Comparison of ENCODE assay signal across 11 cellular contexts in genomic region chr5:139138790-139139189, GRCh38. TPM values are rescaled to one million over a fixed set of nuclear protein-coding genes. Genes with fewer than 3 reads are reported as not detected.
A peak's percentile ranks its signal among the peaks of the same experiment; 100 is the strongest.
DNase-seq lines count a peak whose midpoint lies in the region; ATAC-seq and TF ChIP-seq lines count a peak whose summit lies in the region.
"Had no signal": no experiment of that assay in that cellular context is flagged by ENCODE, and none has a peak within 500 bp of the region (broad histone marks: within the 10 kb centered on the region; RNA-seq: fewer than 3 reads in every experiment).

No MANE protein-coding gene starts in this region.

- H3K4me3 Mint-ChIP-seq in Caco-2 (ENCODE audit: unreplicated experiment), result no peak overlapping the region
- H3K4me3 Mint-ChIP-seq: naive B cell had no signal

- H3K9me3 ChIP-seq in SK-N-SH (no peaks in the 10 kb centered on the region), left ventricle myocardium inferior (replicated peaks) (no peaks in the 10 kb centered on the region), thoracic aorta (no peaks in the 10 kb centered on the region), Caco-2 (no peaks in the 10 kb centered on the region), Peyer's patch (no peaks in the 10 kb centered on the region)

- POLR2A ChIA-PET in SK-N-SH (lab: Yijun Ruan, JAX), result no interaction called here
- POLR2A ChIA-PET in Caco-2 (lab: Charles Lee), result no interaction called here

- H3K79me2 ChIP-seq in SK-N-SH (ENCODE audit: insufficient read depth), result peaks cover 3% of the 10 kb centered on the region; the same call in 1 of the 2 replicates

- 26% methylated on average over 4 of the region's 4 CpGs for WGBS in SK-N-SH (ENCODE audit: low lambda C conversion rate)

- TF ChIP-seq CTCF in SK-N-SH (IDR thresholded peaks at IDR 0.05), result no peak
- TF ChIP-seq CTCF in left ventricle myocardium inferior (IDR thresholded peaks at IDR 0.05; ENCODE audit: borderline replicate concordance), result no peak
- no peak for TF ChIP-seq CTCF in thoracic aorta (IDR thresholded peaks at IDR 0.05)
- no peak for TF ChIP-seq CTCF in Caco-2 (IDR thresholded peaks at IDR 0.05; ENCODE audit: insufficient read depth in 1 of 2, low read depth in 1 of 2, low read length in 1 of 2, severe bottlenecking in 1 of 2, unreplicated experiment in 1 of 2)
- TF ChIP-seq CTCF in Peyer's patch (IDR thresholded peaks at IDR 0.05), result no peak

- H3K4me2 ChIP-seq in SK-N-SH, result peak overlapping the region; percentile 35; the same call in 1 of the 2 replicates

- H3K9me2 ChIP-seq in SK-N-SH, result no peaks in the 10 kb centered on the region

- DNase-seq in DMS 273 (lab: John Stamatoyannopoulos, UW; ENCODE audit: unreplicated experiment) (peak; percentile 64), DMS 273 treated with DMSO at 0.1 percent for 48 hours (lab: John Stamatoyannopoulos, UW) (no peak), SK-N-SH (no peak), left ventricle myocardium inferior (peak; percentile 33), thoracic aorta (ENCODE audit: low spot score) (no peak), Caco-2 (no peak), Peyer's patch (no peak)
- DNase-seq: naive B cell; stimulated activated naive CD4-positive, alpha-beta T cell had no signal

- TF ChIP-seq EP300 in SK-N-SH (IDR thresholded peaks at IDR 0.05; ENCODE audit: borderline replicate concordance in 1 of 2, low read depth in 1 of 2, low read length in 1 of 2), result no peak

- no peak for TF ChIP-seq POLR2A in Peyer's patch (IDR thresholded peaks at IDR 0.05)

- H3K27ac ChIP-seq in SK-N-SH (ENCODE audit: low read depth in 2 of 2, low read length in 1 of 2), result no peak overlapping the region
- H3K27ac ChIP-seq in left ventricle myocardium inferior (replicated peaks), result peak overlapping the region; percentile 85
- H3K27ac ChIP-seq in thoracic aorta, result peak overlapping the region; percentile 65 to 66
- H3K27ac ChIP-seq in Peyer's patch, result no peak overlapping the region
- H3K27ac ChIP-seq: 22Rv1 had no signal

- CTCF ChIA-PET in SK-N-SH (lab: Yijun Ruan, JAX), result interaction anchor here (0.9 to 1.7 kb wide), 7 partner anchors 11 to 314 kb away, joined by 3 to 4 read pairs (median 3); no protein-coding TSS in a partner anchor
- CTCF ChIA-PET in Caco-2 (lab: Charles Lee), result no interaction called here

- ATAC-seq in thoracic aorta (ENCODE audit: insufficient number of reproducible peaks, low FRiP score, low read depth), result peak; percentile 34
- no peak for ATAC-seq in GM19397 (IDR thresholded peaks at IDR 0.05; ENCODE audit: unreplicated experiment)

- no peaks in the 10 kb centered on the region for H3K27me3 Mint-ChIP-seq in Caco-2 (ENCODE audit: insufficient read depth, unreplicated experiment)
- H3K27me3 Mint-ChIP-seq: naive B cell had no signal

- no peaks in the 10 kb centered on the region for H3K9me3 Mint-ChIP-seq in Caco-2 (ENCODE audit: unreplicated experiment)
- H3K9me3 Mint-ChIP-seq: naive B cell had no signal

- no peak overlapping the region for H3K4me3 ChIP-seq in SK-N-SH (ENCODE audit: low read depth in 2 of 2, low read length in 1 of 2)
- H3K4me3 ChIP-seq in left ventricle myocardium inferior, result no peak overlapping the region
- no peak overlapping the region for H3K4me3 ChIP-seq in thoracic aorta
- H3K4me3 ChIP-seq in Caco-2 (ENCODE audit: low read depth, low read length), result no peak overlapping the region
- no peak overlapping the region for H3K4me3 ChIP-seq in Peyer's patch

- TF ChIP-seq RAD21 in SK-N-SH (IDR thresholded peaks at IDR 0.05; ENCODE audit: low read length), result no peak

- H3K9ac ChIP-seq in SK-N-SH, result no peak overlapping the region

- BruUV-seq in Caco-2 (replicated peaks; lab: Mats Ljungman, UMichigan), result no TSS peak

- no peak overlapping the region for H2AFZ ChIP-seq in SK-N-SH (ENCODE audit: low read depth)

- H3K27me3 ChIP-seq in SK-N-SH (ENCODE audit: insufficient read depth) (no peaks in the 10 kb centered on the region), left ventricle myocardium inferior (ENCODE audit: low read depth) (no peaks in the 10 kb centered on the region), thoracic aorta (replicated peaks; ENCODE audit: insufficient read depth) (no peaks in the 10 kb centered on the region), Caco-2 (replicated peaks; ENCODE audit: control insufficient read depth, insufficient read depth, low read length) (no peaks in the 10 kb centered on the region), Peyer's patch (no peaks in the 10 kb centered on the region)

- H3K36me3 Mint-ChIP-seq in Caco-2 (ENCODE audit: insufficient read depth, unreplicated experiment), result no peaks in the 10 kb centered on the region

- H3K4me1 ChIP-seq in SK-N-SH (ENCODE audit: control insufficient read depth in 1 of 2, insufficient read depth in 2 of 2, low read depth in 1 of 2, low read length in 1 of 2), result peaks cover 7 to 18% of the 10 kb centered on the region in 2 experiments; a peak in 2 of 4 replicates
- peaks cover 70% of the 10 kb centered on the region for H3K4me1 ChIP-seq in left ventricle myocardium inferior
- H3K4me1 ChIP-seq in thoracic aorta (ENCODE audit: control insufficient read depth in 1 of 2, low read depth in 2 of 2), result peaks cover 37 to 77% of the 10 kb centered on the region in 2 donors
- no peaks in the 10 kb centered on the region for H3K4me1 ChIP-seq in Caco-2
- H3K4me1 ChIP-seq in Peyer's patch, result peaks cover 0 to 4% (median 0%) of the 10 kb centered on the region in 4 donors

- no peaks in the 10 kb centered on the region for H4K20me1 ChIP-seq in SK-N-SH (ENCODE audit: insufficient read depth)

- no peaks in the 10 kb centered on the region for H3K4me1 Mint-ChIP-seq in Caco-2 (ENCODE audit: low read depth, unreplicated experiment)

- H3K27ac Mint-ChIP-seq in Caco-2 (ENCODE audit: unreplicated experiment), result no peak overlapping the region

- intact Hi-C loops in left ventricle myocardium inferior (cut with micrococcal nuclease), result no loop called here
- intact Hi-C loops in Caco-2 (cut with micrococcal nuclease; ENCODE audit: unreplicated experiment), result loop anchor here (10.0 kb wide), 1 partner anchor 264 kb away; the partner anchor contains the start of gene LRRTM2

- H3K36me3 ChIP-seq in SK-N-SH (replicated peaks in 1 of 2; ENCODE audit: control insufficient read depth in 1 of 2, insufficient read depth in 2 of 2, low read length in 1 of 2) (no peaks in the 10 kb centered on the region), left ventricle myocardium inferior (no peaks in the 10 kb centered on the region), thoracic aorta (no peaks in the 10 kb centered on the region), Caco-2 (ENCODE audit: control insufficient read depth, insufficient read depth, low read length) (no peaks in the 10 kb centered on the region), Peyer's patch (no peaks in the 10 kb centered on the region)

- H3F3A ChIP-seq in SK-N-SH (replicated peaks; ENCODE audit: insufficient read depth), result no peaks in the 10 kb centered on the region

TF ChIP-seq in SK-N-SH, 30 proteins besides CTCF, POLR2A, EP300 and RAD21 (continues in another document):
- TF ChIP-seq CHD2 (IDR thresholded peaks at IDR 0.05; ENCODE audit: low read length, partially characterized antibody) (no peak), JUND (IDR thresholded peaks at IDR 0.05) (peak; percentile 55), FOSL2 (IDR thresholded peaks at IDR 0.05; ENCODE audit: borderline replicate concordance, low read depth) (peak; percentile 43; the same call in 1 of the 2 replicates), NFIC (IDR thresholded peaks at IDR 0.05; ENCODE audit: borderline replicate concordance) (no peak; the same call in 1 of the 2 replicates), ELF1 (IDR thresholded peaks at IDR 0.05) (no peak), EZH2phosphoT487 (IDR thresholded peaks at IDR 0.05; ENCODE audit: borderline replicate concordance, low read depth) (no peak), SIN3A (IDR thresholded peaks at IDR 0.05; ENCODE audit: borderline replicate concordance, low read depth, low read length) (peak; percentile 61; the same call in 1 of the 2 replicates), MEF2A (IDR thresholded peaks at IDR 0.05; ENCODE audit: borderline replicate concordance, low read depth) (no peak), RCOR1 (IDR thresholded peaks at IDR 0.05; ENCODE audit: low read length) (no peak), FOXJ3 (CRISPR knock-in tag; IDR thresholded peaks at IDR 0.05) (no peak), USF2 (IDR thresholded peaks at IDR 0.05; ENCODE audit: borderline replicate concordance, low read depth, low read length) (no peak), YY1 (IDR thresholded peaks at IDR 0.05; ENCODE audit: low read depth) (no peak)
- TF ChIP-seq, protein P1, sequence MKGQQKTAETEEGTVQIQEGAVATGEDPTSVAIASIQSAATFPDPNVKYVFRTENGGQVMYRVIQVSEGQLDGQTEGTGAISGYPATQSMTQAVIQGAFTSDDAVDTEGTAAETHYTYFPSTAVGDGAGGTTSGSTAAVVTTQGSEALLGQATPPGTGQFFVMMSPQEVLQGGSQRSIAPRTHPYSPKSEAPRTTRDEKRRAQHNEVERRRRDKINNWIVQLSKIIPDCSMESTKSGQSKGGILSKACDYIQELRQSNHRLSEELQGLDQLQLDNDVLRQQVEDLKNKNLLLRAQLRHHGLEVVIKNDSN (IDR thresholded peaks at IDR 0.05; ENCODE audit: borderline replicate concordance, low read depth), result no peak
- TF ChIP-seq, protein P2, sequence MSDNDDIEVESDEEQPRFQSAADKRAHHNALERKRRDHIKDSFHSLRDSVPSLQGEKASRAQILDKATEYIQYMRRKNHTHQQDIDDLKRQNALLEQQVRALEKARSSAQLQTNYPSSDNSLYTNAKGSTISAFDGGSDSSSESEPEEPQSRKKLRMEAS (IDR thresholded peaks at IDR 0.05; ENCODE audit: low read depth), result no peak

RNA-seq across cellular contexts. Expression of gene SIL1, which starts 59.4 kb away (rescaled TPM):
- 25.9 and 26.2 TPM in 2 replicates for polyA plus RNA-seq in SK-N-SH (2012; rRNA removed)
- 20.9 and 22.4 TPM in 2 replicates for polyA plus RNA-seq in SK-N-SH (2012; cell fraction: cytosol; rRNA removed)
- polyA plus RNA-seq in SK-N-SH (2012; cell fraction: nucleus; rRNA removed), result 19.4 and 33.3 TPM in 2 replicates
- total RNA-seq in left ventricle myocardium inferior (39.3 TPM), thoracic aorta (10 to 100 TPM; 33.1 to 41.2 TPM), Caco-2 (2022) (29.7 and 31.5 TPM in 2 replicates), Peyer's patch (10 to 100 TPM; 23.6 to 84.2 (median 39.2) TPM)

Comparison
In these comparisons a context has a peak if more than half of its experiments do, and no peak if none do; other contexts are left out.
1. DNase-seq: peak in DMS 273 (single experiment) and left ventricle myocardium inferior (single experiment); none in DMS 273 treated with DMSO at 0.1 percent for 48 hours (single experiment), SK-N-SH (single experiment), thoracic aorta (single experiment), Caco-2 (0 of 2) and Peyer's patch (0 of 3).
2. H3K27ac ChIP-seq: peak in left ventricle myocardium inferior (single experiment) and thoracic aorta (2 of 2); none in SK-N-SH (0 of 2) and Peyer's patch (0 of 4).